22 cellular contexts compared by ENCODE assay signal in the genomic region with DNA sequence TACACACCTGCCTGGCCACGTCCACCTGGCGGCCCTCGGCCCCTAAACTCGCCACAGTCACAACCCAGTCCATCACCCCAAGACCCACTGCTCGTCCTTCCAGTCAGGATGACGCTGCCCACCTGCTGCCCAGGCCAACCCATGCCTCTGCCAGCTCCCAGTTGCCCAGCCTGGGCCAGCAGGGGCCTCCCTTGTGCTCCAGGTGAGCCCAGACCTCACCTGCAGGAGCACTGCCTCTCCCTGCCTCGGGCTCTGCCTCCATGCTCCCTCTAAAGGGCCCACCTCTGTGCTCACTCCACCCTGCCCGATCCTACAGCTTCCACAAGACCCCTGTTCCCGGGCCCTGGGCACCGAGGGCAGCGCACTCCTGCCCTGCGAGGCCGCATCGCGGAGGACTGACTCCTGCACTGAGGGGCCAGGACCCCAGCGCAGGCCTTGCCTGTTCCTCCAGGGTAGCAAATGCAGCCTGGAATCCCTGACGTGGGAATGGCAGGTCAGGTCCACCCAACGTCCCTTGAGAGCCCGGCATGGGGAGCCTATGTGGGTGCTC. TPM values are rescaled to one million over a fixed set of nuclear protein-coding genes. Genes with fewer than 3 reads are reported as not detected.
DNase-seq lines count a peak whose midpoint lies in the region; ATAC-seq and TF ChIP-seq lines count a peak whose summit lies in the region.
"Had no signal": no experiment of that assay in that cellular context is flagged by ENCODE, and none has a peak within 500 bp of the region (broad histone marks: within the 10 kb centered on the region; RNA-seq: fewer than 3 reads in every experiment).

No MANE protein-coding gene starts in this region.

- peak overlapping the region in 3 of 4 donors; percentile 17 to 76 (median 61) for H3K27ac ChIP-seq in gastroesophageal sphincter
- H3K27ac ChIP-seq: C4-2B, Peyer's patch had no signal

- no peak for TF ChIP-seq POLR2A in gastroesophageal sphincter (IDR thresholded peaks at IDR 0.05)

- H3K4me3 Mint-ChIP-seq in activated T-helper 17 cell treated with anti-CD3 and anti-CD28 coated beads, Interleukin-2, amount 50 U/mL, for 72 hours, result no peak overlapping the region
- no peak overlapping the region for H3K4me3 Mint-ChIP-seq in stimulated activated memory B cell treated with anti-CD40 and anti-IgM and Interleukin-4, amounts not matched to agents 10 μg/mL and 1 μg/mL and 100 μg/mL, for 72 hours

- TF ChIP-seq EP300 in gastroesophageal sphincter (IDR thresholded peaks at IDR 0.05), result no peak

- H3K9me3 ChIP-seq in gastroesophageal sphincter, result no peaks in the 10 kb centered on the region
- H3K9me3 ChIP-seq: Peyer's patch had no signal

- no peaks in the 10 kb centered on the region for H3K27me3 ChIP-seq in gastroesophageal sphincter
- H3K27me3 ChIP-seq: Peyer's patch had no signal

- peak overlapping the region; percentile 10 to 89 for H3K27ac Mint-ChIP-seq in activated naive CD4-positive, alpha-beta T cell treated with anti-CD3 and anti-CD28 coated beads, Interleukin-2, amount 50 U/mL, for 72 hours
- H3K27ac Mint-ChIP-seq in activated T-helper 17 cell treated with anti-CD3 and anti-CD28 coated beads, Interleukin-2, amount 50 U/mL, for 72 hours, result peak overlapping the region; percentile 52
- peak overlapping the region; percentile 31 for H3K27ac Mint-ChIP-seq in stimulated activated memory B cell treated with anti-CD40 and anti-IgM and Interleukin-4, amounts not matched to agents 10 μg/mL and 1 μg/mL and 100 μg/mL, for 72 hours

- no peaks in the 10 kb centered on the region for H3K4me1 Mint-ChIP-seq in activated T-helper 17 cell treated with anti-CD3 and anti-CD28 coated beads, Interleukin-2, amount 50 U/mL, for 72 hours
- H3K4me1 Mint-ChIP-seq in stimulated activated memory B cell treated with anti-CD40 and anti-IgM and Interleukin-4, amounts not matched to agents 10 μg/mL and 1 μg/mL and 100 μg/mL, for 72 hours, result no peaks in the 10 kb centered on the region

- no peak for TF ChIP-seq CTCF in gastroesophageal sphincter (IDR thresholded peaks at IDR 0.05)

- H3K36me3 Mint-ChIP-seq in activated naive CD4-positive, alpha-beta T cell treated with anti-CD3 and anti-CD28 coated beads, Interleukin-2, amount 50 U/mL, for 72 hours, result no peaks in the 10 kb centered on the region
- peaks cover 12% of the 10 kb centered on the region for H3K36me3 Mint-ChIP-seq in activated T-helper 17 cell treated with anti-CD3 and anti-CD28 coated beads, Interleukin-2, amount 50 U/mL, for 72 hours (ENCODE audit: low read depth)
- H3K36me3 Mint-ChIP-seq in stimulated activated memory B cell treated with anti-CD40 and anti-IgM and Interleukin-4, amounts not matched to agents 10 μg/mL and 1 μg/mL and 100 μg/mL, for 72 hours, result peaks cover 36% of the 10 kb centered on the region

- 91% methylated on average over 6 of the region's 19 CpGs; no CpG with 5 or more reads in 1 of the 2 donors for WGBS in gastroesophageal sphincter (ENCODE audit: low coverage in 1 of 2), 2 donors

- H3K36me3 ChIP-seq in gastroesophageal sphincter, result peaks cover 0 to 91% of the 10 kb centered on the region in 2 donors

- H3K4me1 ChIP-seq in gastroesophageal sphincter, result peaks cover 0 to 12% (median 0%) of the 10 kb centered on the region in 3 donors
- H3K4me1 ChIP-seq: Peyer's patch had no signal

- H3K9me3 Mint-ChIP-seq in activated naive CD4-positive, alpha-beta T cell treated with anti-CD3 and anti-CD28 coated beads, Interleukin-2, amount 50 U/mL, for 72 hours, result no peaks in the 10 kb centered on the region
- no peaks in the 10 kb centered on the region for H3K9me3 Mint-ChIP-seq in activated T-helper 17 cell treated with anti-CD3 and anti-CD28 coated beads, Interleukin-2, amount 50 U/mL, for 72 hours
- H3K9me3 Mint-ChIP-seq in stimulated activated memory B cell treated with anti-CD40 and anti-IgM and Interleukin-4, amounts not matched to agents 10 μg/mL and 1 μg/mL and 100 μg/mL, for 72 hours, result no peaks in the 10 kb centered on the region

- ATAC-seq in activated naive CD4-positive, alpha-beta T cell treated with anti-CD3 and anti-CD28 coated beads, Interleukin-2, amount 50 U/mL, for 72 hours, result no peak
- no peak for ATAC-seq in activated T-helper 17 cell treated with anti-CD3 and anti-CD28 coated beads, Interleukin-2, amount 50 U/mL, for 72 hours (replicated peaks)
- ATAC-seq in gastroesophageal sphincter, result no peak
- no peak for ATAC-seq in stimulated activated memory B cell treated with anti-CD40 and anti-IgM and Interleukin-4, amounts not matched to agents 10 μg/mL and 1 μg/mL and 100 μg/mL, for 72 hours
- ATAC-seq: SK-N-SH treated with all-trans-retinoic acid at 6 μM for 48 hours had no signal

- H3K27me3 Mint-ChIP-seq in activated T-helper 17 cell treated with anti-CD3 and anti-CD28 coated beads, Interleukin-2, amount 50 U/mL, for 72 hours, result no peaks in the 10 kb centered on the region
- no peaks in the 10 kb centered on the region for H3K27me3 Mint-ChIP-seq in stimulated activated memory B cell treated with anti-CD40 and anti-IgM and Interleukin-4, amounts not matched to agents 10 μg/mL and 1 μg/mL and 100 μg/mL, for 72 hours

- no peak overlapping the region for H3K4me3 ChIP-seq in gastroesophageal sphincter
- H3K4me3 ChIP-seq: Peyer's patch had no signal

- DNase-seq in activated naive CD4-positive, alpha-beta T cell treated with anti-CD3 and anti-CD28 coated beads, Interleukin-2, amount 50 U/mL, for 72 hours (ENCODE audit: low spot score in 2 of 2), result no peak
- no peak for DNase-seq in activated naive CD4-positive, alpha-beta T cell (lab: John Stamatoyannopoulos, UW)
- DNase-seq in NCI-H510A (lab: John Stamatoyannopoulos, UW) (no peak), NCI-H146 treated with DMSO at 0.1 percent for 48 hours (lab: John Stamatoyannopoulos, UW; ENCODE audit: unreplicated experiment) (no peak), amygdala (lab: John Stamatoyannopoulos, UW) (no peak)
- DNase-seq: 8988T, AML-193, GOT3, MM.1S, NCI-H1048, NCI-H1436, NCI-H1930, NCI-H510A treated with DMSO at 0.1 percent for 48 hours, NCI-H748 treated with DMSO at 0.1 percent for 48 hours, Peyer's patch had no signal

RNA-seq across cellular contexts. Expression of gene CACTIN, which starts 8.0 kb away (rescaled TPM):
- 10 to 100 TPM; 26.0 to 34.2 TPM for total RNA-seq in activated naive CD4-positive, alpha-beta T cell treated with anti-CD3 and anti-CD28 coated beads, Interleukin-2, amount 50 U/mL, for 72 hours
- 10 to 100 TPM; 22.9 to 31.8 TPM for total RNA-seq in activated T-helper 17 cell treated with anti-CD3 and anti-CD28 coated beads, Interleukin-2, amount 50 U/mL, for 72 hours
- total RNA-seq in gastroesophageal sphincter, result 10 to 100 TPM; 20.3 to 34.2 (median 28.6) TPM

RNA-seq across cellular contexts. Expression of gene TBXA2R, which starts 27.9 kb away (rescaled TPM):
- total RNA-seq in activated naive CD4-positive, alpha-beta T cell treated with anti-CD3 and anti-CD28 coated beads, Interleukin-2, amount 50 U/mL, for 72 hours, result 1 to 10 TPM; 1.3 to 1.8 TPM
- under 1 TPM; 0.32 to 0.37 TPM for total RNA-seq in activated T-helper 17 cell treated with anti-CD3 and anti-CD28 coated beads, Interleukin-2, amount 50 U/mL, for 72 hours
- 10 to 100 TPM in 1 of 4 donors, 1 to 10 TPM in 3; 1.4 to 14.9 (median 4.5) TPM for total RNA-seq in gastroesophageal sphincter
- total RNA-seq: Daoy, OCI-LY7 had no signal

RNA-seq across cellular contexts. Expression of gene GIPC3, which starts 49.3 kb away (rescaled TPM):
- 1 to 10 TPM in 1 of 2 donors, under 1 TPM in 1; 0.59 to 1.2 TPM for total RNA-seq in activated naive CD4-positive, alpha-beta T cell treated with anti-CD3 and anti-CD28 coated beads, Interleukin-2, amount 50 U/mL, for 72 hours
- total RNA-seq in activated T-helper 17 cell treated with anti-CD3 and anti-CD28 coated beads, Interleukin-2, amount 50 U/mL, for 72 hours, result under 1 TPM; 0.32 to 0.42 TPM
- 10 to 100 TPM in 1 of 4 donors, 1 to 10 TPM in 2, under 1 TPM in 1; 0.94 to 16.8 (median 2.1) TPM for total RNA-seq in gastroesophageal sphincter
- total RNA-seq: Daoy, OCI-LY7 had no signal
